ENCODE assay signal across 3 cellular contexts in the genomic region with DNA sequence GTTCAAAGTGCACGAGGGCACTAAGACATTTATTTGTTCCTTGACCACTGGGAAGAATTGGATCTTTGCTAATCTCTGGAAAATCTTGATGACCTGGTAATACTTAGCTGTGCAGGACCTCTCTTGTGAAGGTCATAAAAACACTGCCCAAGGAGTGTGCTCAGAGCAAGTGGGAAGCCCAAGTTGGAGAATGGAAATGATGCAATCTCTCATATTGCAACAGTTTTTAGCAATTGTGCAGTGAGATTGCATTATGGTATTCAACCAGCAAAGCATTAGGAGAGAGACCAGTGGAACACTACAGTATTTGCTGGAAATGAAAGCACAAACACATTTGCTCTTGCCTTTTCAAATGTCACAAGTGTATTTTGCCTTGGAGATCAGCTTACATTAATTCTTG.
TF ChIP-seq lines count a peak whose summit lies in the region.

No MANE protein-coding gene starts in this region.

TF ChIP-seq in IMR-90, 13 proteins besides CTCF, POLR2A, EP300 and RAD21 (continued from another document):
- TF ChIP-seq NFE2L2 (IDR thresholded peaks at IDR 0.05; ENCODE audit: low read depth, low read length): no peak

TF ChIP-seq in WTC11, 78 proteins besides CTCF, POLR2A, EP300 and RAD21:
- TF ChIP-seq, protein P1, sequence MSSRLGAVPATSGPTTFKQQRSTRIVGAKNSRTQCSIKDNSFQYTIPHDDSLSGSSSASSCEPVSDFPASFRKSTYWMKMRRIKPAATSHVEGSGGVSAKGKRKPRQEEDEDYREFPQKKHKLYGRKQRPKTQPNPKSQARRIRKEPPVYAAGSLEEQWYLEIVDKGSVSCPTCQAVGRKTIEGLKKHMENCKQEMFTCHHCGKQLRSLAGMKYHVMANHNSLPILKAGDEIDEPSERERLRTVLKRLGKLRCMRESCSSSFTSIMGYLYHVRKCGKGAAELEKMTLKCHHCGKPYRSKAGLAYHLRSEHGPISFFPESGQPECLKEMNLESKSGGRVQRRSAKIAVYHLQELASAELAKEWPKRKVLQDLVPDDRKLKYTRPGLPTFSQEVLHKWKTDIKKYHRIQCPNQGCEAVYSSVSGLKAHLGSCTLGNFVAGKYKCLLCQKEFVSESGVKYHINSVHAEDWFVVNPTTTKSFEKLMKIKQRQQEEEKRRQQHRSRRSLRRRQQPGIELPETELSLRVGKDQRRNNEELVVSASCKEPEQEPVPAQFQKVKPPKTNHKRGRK (CRISPR knock-in tag; IDR thresholded peaks at IDR 0.05; ENCODE audit: borderline replicate concordance): no peak
- peak; percentile 97 for TF ChIP-seq GABPB1 (CRISPR knock-in tag; IDR thresholded peaks at IDR 0.05)

TF ChIP-seq in liver, 16 proteins besides CTCF, POLR2A, EP300 and RAD21 (continued from another document):
- TF ChIP-seq, protein P2, sequence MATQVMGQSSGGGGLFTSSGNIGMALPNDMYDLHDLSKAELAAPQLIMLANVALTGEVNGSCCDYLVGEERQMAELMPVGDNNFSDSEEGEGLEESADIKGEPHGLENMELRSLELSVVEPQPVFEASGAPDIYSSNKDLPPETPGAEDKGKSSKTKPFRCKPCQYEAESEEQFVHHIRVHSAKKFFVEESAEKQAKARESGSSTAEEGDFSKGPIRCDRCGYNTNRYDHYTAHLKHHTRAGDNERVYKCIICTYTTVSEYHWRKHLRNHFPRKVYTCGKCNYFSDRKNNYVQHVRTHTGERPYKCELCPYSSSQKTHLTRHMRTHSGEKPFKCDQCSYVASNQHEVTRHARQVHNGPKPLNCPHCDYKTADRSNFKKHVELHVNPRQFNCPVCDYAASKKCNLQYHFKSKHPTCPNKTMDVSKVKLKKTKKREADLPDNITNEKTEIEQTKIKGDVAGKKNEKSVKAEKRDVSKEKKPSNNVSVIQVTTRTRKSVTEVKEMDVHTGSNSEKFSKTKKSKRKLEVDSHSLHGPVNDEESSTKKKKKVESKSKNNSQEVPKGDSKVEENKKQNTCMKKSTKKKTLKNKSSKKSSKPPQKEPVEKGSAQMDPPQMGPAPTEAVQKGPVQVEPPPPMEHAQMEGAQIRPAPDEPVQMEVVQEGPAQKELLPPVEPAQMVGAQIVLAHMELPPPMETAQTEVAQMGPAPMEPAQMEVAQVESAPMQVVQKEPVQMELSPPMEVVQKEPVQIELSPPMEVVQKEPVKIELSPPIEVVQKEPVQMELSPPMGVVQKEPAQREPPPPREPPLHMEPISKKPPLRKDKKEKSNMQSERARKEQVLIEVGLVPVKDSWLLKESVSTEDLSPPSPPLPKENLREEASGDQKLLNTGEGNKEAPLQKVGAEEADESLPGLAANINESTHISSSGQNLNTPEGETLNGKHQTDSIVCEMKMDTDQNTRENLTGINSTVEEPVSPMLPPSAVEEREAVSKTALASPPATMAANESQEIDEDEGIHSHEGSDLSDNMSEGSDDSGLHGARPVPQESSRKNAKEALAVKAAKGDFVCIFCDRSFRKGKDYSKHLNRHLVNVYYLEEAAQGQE (IDR thresholded peaks at IDR 0.05): no peak
- TF ChIP-seq JUND (IDR thresholded peaks at IDR 0.05): no peak
- TF ChIP-seq SP1 (IDR thresholded peaks at IDR 0.05): no peak
- TF ChIP-seq, protein P3, sequence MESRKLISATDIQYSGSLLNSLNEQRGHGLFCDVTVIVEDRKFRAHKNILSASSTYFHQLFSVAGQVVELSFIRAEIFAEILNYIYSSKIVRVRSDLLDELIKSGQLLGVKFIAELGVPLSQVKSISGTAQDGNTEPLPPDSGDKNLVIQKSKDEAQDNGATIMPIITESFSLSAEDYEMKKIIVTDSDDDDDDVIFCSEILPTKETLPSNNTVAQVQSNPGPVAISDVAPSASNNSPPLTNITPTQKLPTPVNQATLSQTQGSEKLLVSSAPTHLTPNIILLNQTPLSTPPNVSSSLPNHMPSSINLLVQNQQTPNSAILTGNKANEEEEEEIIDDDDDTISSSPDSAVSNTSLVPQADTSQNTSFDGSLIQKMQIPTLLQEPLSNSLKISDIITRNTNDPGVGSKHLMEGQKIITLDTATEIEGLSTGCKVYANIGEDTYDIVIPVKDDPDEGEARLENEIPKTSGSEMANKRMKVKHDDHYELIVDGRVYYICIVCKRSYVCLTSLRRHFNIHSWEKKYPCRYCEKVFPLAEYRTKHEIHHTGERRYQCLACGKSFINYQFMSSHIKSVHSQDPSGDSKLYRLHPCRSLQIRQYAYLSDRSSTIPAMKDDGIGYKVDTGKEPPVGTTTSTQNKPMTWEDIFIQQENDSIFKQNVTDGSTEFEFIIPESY (IDR thresholded peaks at IDR 0.05): no peak
- TF ChIP-seq FOXA1 (IDR thresholded peaks at IDR 0.05): no peak
- no peak for TF ChIP-seq NR2F2 (IDR thresholded peaks at IDR 0.05)
- no peak for TF ChIP-seq YY1 (IDR thresholded peaks at IDR 0.05)
- TF ChIP-seq HNF4A (conservative IDR thresholded peaks at IDR 0.05): peak in 1 of 2 donors; percentile 28
- TF ChIP-seq, protein P4, sequence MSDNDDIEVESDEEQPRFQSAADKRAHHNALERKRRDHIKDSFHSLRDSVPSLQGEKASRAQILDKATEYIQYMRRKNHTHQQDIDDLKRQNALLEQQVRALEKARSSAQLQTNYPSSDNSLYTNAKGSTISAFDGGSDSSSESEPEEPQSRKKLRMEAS (IDR thresholded peaks at IDR 0.05): no peak
- TF ChIP-seq, protein P5, sequence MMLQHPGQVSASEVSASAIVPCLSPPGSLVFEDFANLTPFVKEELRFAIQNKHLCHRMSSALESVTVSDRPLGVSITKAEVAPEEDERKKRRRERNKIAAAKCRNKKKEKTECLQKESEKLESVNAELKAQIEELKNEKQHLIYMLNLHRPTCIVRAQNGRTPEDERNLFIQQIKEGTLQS (IDR thresholded peaks at IDR 0.05): peak; percentile 61
- TF ChIP-seq HNF4G (IDR thresholded peaks at IDR 0.05): no peak
